In the genomic region with DNA sequence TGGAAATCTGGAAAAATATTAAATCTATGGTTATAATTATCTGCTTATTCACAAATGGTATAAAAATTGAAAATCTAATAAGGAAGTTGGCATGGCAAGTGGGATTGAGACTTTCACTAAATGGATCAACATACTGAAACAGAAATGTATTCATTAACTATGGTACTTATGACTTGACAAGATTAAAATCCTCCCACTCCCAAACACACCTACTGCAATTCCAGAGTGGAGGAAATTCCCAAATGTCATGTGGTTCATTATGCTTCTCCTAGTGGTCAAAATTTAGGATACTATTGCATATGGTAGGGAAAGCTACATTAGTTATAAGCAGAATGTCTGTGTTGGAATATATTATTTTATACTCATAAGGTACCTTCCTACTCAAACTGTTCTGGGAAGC, we compare ENCODE assay signal across 8 cellular contexts.
"Had no signal": no experiment of that assay in that cellular context is flagged by ENCODE, and none has a peak within 500 bp of the region (broad histone marks: within the 10 kb centered on the region; RNA-seq: fewer than 3 reads in every experiment).

No MANE protein-coding gene starts in this region.

- FAIRE-seq: HTR-8/SVneo, K562 had no signal

- H3K4me3 ChIP-seq: GM23248, HAP-1, K562 had no signal

- H2AFZ ChIP-seq: GM23248 had no signal

- ATAC-seq: HCT116, K562 had no signal

- H3K27ac Mint-ChIP-seq: HFFc6 had no signal

- H3K9me3 Mint-ChIP-seq: HFFc6 had no signal

- H3K27ac ChIP-seq: GM23248 had no signal

- DNase-seq: GM23248, GOT3, H7, HFFc6 had no signal

- H3K9me3 ChIP-seq: HAP-1 had no signal

- H3K4me1 ChIP-seq: HAP-1 had no signal

- H3K36me3 ChIP-seq: HAP-1 had no signal

- H3K4me3 Mint-ChIP-seq: HFFc6 had no signal
